In genomic region chr2:200863655-200864205, GRCh38 we compare ENCODE assay signal across 6 cellular contexts. TPM values are rescaled to one million over a fixed set of nuclear protein-coding genes. Genes with fewer than 3 reads are reported as not detected.
DNase-seq lines count a peak whose midpoint lies in the region; ATAC-seq and FAIRE-seq lines count a peak whose summit lies in the region.

No MANE protein-coding gene starts in this region.

- peak overlapping the region; percentile 95 for H3K27ac Mint-ChIP-seq in activated naive CD8-positive, alpha-beta T cell treated with anti-CD3 and anti-CD28 coated beads for 36 hours

- DNase-seq in ELR (ENCODE audit: low read depth) (peak; percentile 40), putamen (ENCODE audit: low spot score) (no peak), HTR-8/SVneo (ENCODE audit: insufficient read length, low spot score) (no peak)
- DNase-seq in activated naive CD8-positive, alpha-beta T cell treated with anti-CD3 and anti-CD28 coated beads for 36 hours, result no peak

- no peak for FAIRE-seq in HTR-8/SVneo (lab: Jason Lieb, UNC)

- H3K4me3 Mint-ChIP-seq in activated naive CD8-positive, alpha-beta T cell treated with anti-CD3 and anti-CD28 coated beads for 36 hours, result peak overlapping the region; percentile 91

- peak overlapping the region; percentile 99 for H3K27ac ChIP-seq in mesodermal cell (ENCODE audit: low read depth, low read length, severe bottlenecking)

- H3K36me3 Mint-ChIP-seq in activated naive CD8-positive, alpha-beta T cell treated with anti-CD3 and anti-CD28 coated beads for 36 hours, result peaks cover 65% of the 10 kb centered on the region

- ATAC-seq in HG03045 (IDR thresholded peaks at IDR 0.05; ENCODE audit: unreplicated experiment), result peak; percentile 18

- H3K4me1 Mint-ChIP-seq in activated naive CD8-positive, alpha-beta T cell treated with anti-CD3 and anti-CD28 coated beads for 36 hours, result peaks cover 29% of the 10 kb centered on the region

- no peaks in the 10 kb centered on the region for H3K9me3 Mint-ChIP-seq in activated naive CD8-positive, alpha-beta T cell treated with anti-CD3 and anti-CD28 coated beads for 36 hours

- H3K9me3 ChIP-seq in mesodermal cell (ENCODE audit: control insufficient read depth, low read length), result no peaks in the 10 kb centered on the region

- no peaks in the 10 kb centered on the region for H3K4me1 ChIP-seq in mesodermal cell (ENCODE audit: control insufficient read depth, insufficient read depth, low read length, poor library complexity, severe bottlenecking)

- 0% methylated on average over 16 to 29 of the region's 30 CpGs for WGBS in mesodermal cell (ENCODE audit: insufficient coverage in 2 of 2), 2 experiments

- H3K36me3 ChIP-seq in mesodermal cell (ENCODE audit: control insufficient read depth, insufficient read depth, low read length), result peaks cover 38% of the 10 kb centered on the region

- H3K27me3 Mint-ChIP-seq in activated naive CD8-positive, alpha-beta T cell treated with anti-CD3 and anti-CD28 coated beads for 36 hours, result no peaks in the 10 kb centered on the region

- peak overlapping the region; percentile 95 for H3K4me3 ChIP-seq in mesodermal cell (ENCODE audit: extremely low read depth, insufficient read depth, low read length, poor library complexity, severe bottlenecking)

RNA-seq across cellular contexts. Expression of gene CLK1, which starts 0.7 kb away (rescaled TPM):
- 10 to 100 TPM; 64.5 to 70.2 TPM for total RNA-seq in activated naive CD8-positive, alpha-beta T cell treated with anti-CD3 and anti-CD28 coated beads for 36 hours
- 86.6 TPM for polyA plus RNA-seq in mesodermal cell (2013, experiment 1 of 2)
- 120 TPM for polyA plus RNA-seq in mesodermal cell (2013, experiment 2 of 2)

RNA-seq across cellular contexts. Expression of gene PPIL3, which starts 25.1 kb away (rescaled TPM):
- total RNA-seq in activated naive CD8-positive, alpha-beta T cell treated with anti-CD3 and anti-CD28 coated beads for 36 hours, result 10 to 100 TPM; 34.0 to 41.1 TPM
- polyA plus RNA-seq in mesodermal cell (2013, experiment 1 of 2), result 52.2 TPM
- polyA plus RNA-seq in mesodermal cell (2013, experiment 2 of 2), result 49.6 TPM

RNA-seq across cellular contexts. Expression of gene NIF3L1, which starts 25.4 kb away (rescaled TPM):
- total RNA-seq in activated naive CD8-positive, alpha-beta T cell treated with anti-CD3 and anti-CD28 coated beads for 36 hours, result 10 to 100 TPM; 30.2 to 33.9 TPM
- polyA plus RNA-seq in mesodermal cell (2013, experiment 1 of 2), result 41.5 TPM
- polyA plus RNA-seq in mesodermal cell (2013, experiment 2 of 2), result 34.3 TPM

RNA-seq across cellular contexts. Expression of gene BZW1, which starts 52.0 kb away (rescaled TPM):
- total RNA-seq in activated naive CD8-positive, alpha-beta T cell treated with anti-CD3 and anti-CD28 coated beads for 36 hours, result 100 to 1,000 TPM; 549 to 557 TPM
- 300 TPM for polyA plus RNA-seq in mesodermal cell (2013, experiment 1 of 2)
- polyA plus RNA-seq in mesodermal cell (2013, experiment 2 of 2), result 309 TPM
